Comparison of ENCODE assay signal across 12 cellular contexts in the genomic region with DNA sequence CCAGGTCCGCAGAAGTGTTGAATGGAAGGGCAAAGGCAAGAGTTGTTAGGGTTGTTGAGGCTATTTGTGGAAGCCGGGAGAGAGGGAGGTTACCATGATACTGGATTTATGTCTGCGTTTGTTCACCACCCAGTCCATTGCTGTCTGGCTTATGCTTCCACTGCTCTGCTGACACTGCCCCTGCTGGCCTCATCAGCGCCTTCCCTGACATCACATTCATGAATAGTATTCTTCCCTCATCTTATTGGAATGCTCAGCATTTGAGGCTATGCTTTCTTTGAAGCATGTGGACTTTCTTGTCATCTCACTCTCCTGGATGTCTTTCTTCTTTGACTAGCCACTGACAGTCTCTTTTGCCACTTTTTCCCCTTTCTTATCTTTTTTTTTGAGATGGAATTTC. TPM values are rescaled to one million over a fixed set of nuclear protein-coding genes. Genes with fewer than 3 reads are reported as not detected.
DNase-seq lines count a peak whose midpoint lies in the region; ATAC-seq and TF ChIP-seq lines count a peak whose summit lies in the region.
"Had no signal": no experiment of that assay in that cellular context is flagged by ENCODE, and none has a peak within 500 bp of the region (broad histone marks: within the 10 kb centered on the region; RNA-seq: fewer than 3 reads in every experiment).

No MANE protein-coding gene starts in this region.

- no peak overlapping the region for H2BK5ac ChIP-seq in trophoblast cell (ENCODE audit: low read depth, low read length, poor library complexity)

- peak overlapping the region; percentile 81 for H3K27ac ChIP-seq in trophoblast cell (ENCODE audit: low read depth, low read length)
- H3K27ac ChIP-seq: right lobe of liver had no signal

- intact Hi-C loops in lower leg skin (cut with DNase I; ENCODE audit: low total_unique reads): no loop called here

- H3K4me3 ChIP-seq in fibroblast of villous mesenchyme (ENCODE audit: low read depth, low read length) (no peak overlapping the region), trophoblast cell (ENCODE audit: low read depth, low read length) (no peak overlapping the region), lower leg skin (ENCODE audit: low read depth, poor library complexity, severe bottlenecking) (no peak overlapping the region)
- H3K4me3 ChIP-seq: right lobe of liver had no signal

- no CpG with 5 or more reads among the region's 4 CpGs for WGBS in trophoblast cell (ENCODE audit: extremely low coverage, insufficient coverage, insufficient read length)
- 85 to 91% methylated on average over 4 of the region's 4 CpGs for WGBS in lower leg skin, 2 donors

- peaks cover 2 to 5% of the 10 kb centered on the region in 2 experiments for H3K4me1 ChIP-seq in trophoblast cell (ENCODE audit: control insufficient read depth in 1 of 2, insufficient read depth in 2 of 2, low read length in 2 of 2)
- H3K4me1 ChIP-seq: right lobe of liver had no signal

- H2AK5ac ChIP-seq in trophoblast cell (ENCODE audit: low read length): no peak overlapping the region

- peak overlapping the region; percentile 51 for H4K91ac ChIP-seq in trophoblast cell (ENCODE audit: low read depth, low read length)

- H3K14ac ChIP-seq in trophoblast cell (ENCODE audit: low read length): no peak overlapping the region

- no peaks in the 10 kb centered on the region for H3K79me2 ChIP-seq in trophoblast cell (ENCODE audit: control insufficient read depth, insufficient read depth, low read length, poor library complexity)

- no peak overlapping the region for H4K12ac ChIP-seq in trophoblast cell (ENCODE audit: low read depth, low read length)

- DNase-seq in ELR (ENCODE audit: low read depth) (peak; percentile 52), fibroblast of villous mesenchyme (ENCODE audit: low read depth) (peak; percentile 62), trophoblast cell (peak; percentile 28 to 68), erythroblast (lab: John Stamatoyannopoulos, UW) (no peak), lower leg skin (ENCODE audit: low spot score in 2 of 2) (no peak)
- DNase-seq: activated T-cell treated with anti-CD3 and anti-CD28 coated beads, Interleukin-2, amount 50 U/mL, for 72 hours; aorta; CD8-positive, alpha-beta T cell; right lobe of liver had no signal

- H3K27me3 ChIP-seq in trophoblast cell (ENCODE audit: insufficient read depth, low read length): no peaks in the 10 kb centered on the region
- H3K27me3 ChIP-seq: right lobe of liver had no signal

- TF ChIP-seq CTCF in fibroblast of villous mesenchyme (IDR thresholded peaks at IDR 0.05; ENCODE audit: insufficient read depth, low read depth, low read length) (peak; percentile 18), lower leg skin (IDR thresholded peaks at IDR 0.05) (no peak)

- no peaks in the 10 kb centered on the region for H3K9me3 ChIP-seq in trophoblast cell (ENCODE audit: insufficient read depth, low read depth, low read length)
- H3K9me3 ChIP-seq: right lobe of liver had no signal

- H2AFZ ChIP-seq in trophoblast cell (ENCODE audit: insufficient read depth, low read length, poor library complexity): no peak overlapping the region

- no peak overlapping the region for H3K4ac ChIP-seq in trophoblast cell (ENCODE audit: low read depth, low read length)

- H3K4me2 ChIP-seq in trophoblast cell (ENCODE audit: low read length): no peak overlapping the region

- no peak overlapping the region for H2BK120ac ChIP-seq in trophoblast cell (ENCODE audit: insufficient read depth, low read length, poor library complexity)

- no peaks in the 10 kb centered on the region for H3K79me1 ChIP-seq in trophoblast cell (ENCODE audit: low read length)

- no peak overlapping the region for H3K18ac ChIP-seq in trophoblast cell (ENCODE audit: low read length)

- no peak for TF ChIP-seq POLR2A in erythroblast (IDR thresholded peaks at IDR 0.05; ENCODE audit: low read length)
- TF ChIP-seq POLR2A in lower leg skin (IDR thresholded peaks at IDR 0.05): no peak

- H3K23ac ChIP-seq in trophoblast cell (ENCODE audit: low read length): no peak overlapping the region

- peak; percentile 96 for ATAC-seq in SK-N-SH treated with all-trans-retinoic acid at 6 μM for 48 hours
- ATAC-seq in GM18519 (IDR thresholded peaks at IDR 0.05; ENCODE audit: low FRiP score, unreplicated experiment): no peak
- no peak for ATAC-seq in HG02870 (IDR thresholded peaks at IDR 0.05; ENCODE audit: unreplicated experiment)
- ATAC-seq: activated T-cell treated with anti-CD3 and anti-CD28 coated beads, Interleukin-2, amount 50 U/mL, for 72 hours; CD8-positive, alpha-beta T cell had no signal

- peaks cover 31 to 43% of the 10 kb centered on the region in 2 experiments for H3K36me3 ChIP-seq in trophoblast cell (ENCODE audit: control insufficient read depth in 1 of 2, insufficient read depth in 2 of 2, low read length in 2 of 2)

- H3K9ac ChIP-seq in trophoblast cell (ENCODE audit: low read length): no peak overlapping the region

- H4K8ac ChIP-seq in trophoblast cell (ENCODE audit: low read depth, low read length): no peak overlapping the region

- H2BK12ac ChIP-seq in trophoblast cell (ENCODE audit: low read length): no peak overlapping the region

TF ChIP-seq in SK-N-SH treated with all-trans-retinoic acid at 6 μM for 48 hours, 23 proteins besides CTCF, POLR2A, EP300 and RAD21:
- TF ChIP-seq OSR1 (CRISPR knock-in tag; IDR thresholded peaks at IDR 0.05) (no peak), BACH2 (CRISPR knock-in tag; IDR thresholded peaks at IDR 0.05; ENCODE audit: borderline replicate concordance) (no peak), SNAI2 (CRISPR knock-in tag; IDR thresholded peaks at IDR 0.05) (no peak), PPARA (CRISPR knock-in tag; IDR thresholded peaks at IDR 0.05; ENCODE audit: borderline replicate concordance) (no peak), CSDC2 (CRISPR knock-in tag; IDR thresholded peaks at IDR 0.05) (no peak), ESRRG (CRISPR knock-in tag; IDR thresholded peaks at IDR 0.05) (no peak)
- TF ChIP-seq, protein P1, sequence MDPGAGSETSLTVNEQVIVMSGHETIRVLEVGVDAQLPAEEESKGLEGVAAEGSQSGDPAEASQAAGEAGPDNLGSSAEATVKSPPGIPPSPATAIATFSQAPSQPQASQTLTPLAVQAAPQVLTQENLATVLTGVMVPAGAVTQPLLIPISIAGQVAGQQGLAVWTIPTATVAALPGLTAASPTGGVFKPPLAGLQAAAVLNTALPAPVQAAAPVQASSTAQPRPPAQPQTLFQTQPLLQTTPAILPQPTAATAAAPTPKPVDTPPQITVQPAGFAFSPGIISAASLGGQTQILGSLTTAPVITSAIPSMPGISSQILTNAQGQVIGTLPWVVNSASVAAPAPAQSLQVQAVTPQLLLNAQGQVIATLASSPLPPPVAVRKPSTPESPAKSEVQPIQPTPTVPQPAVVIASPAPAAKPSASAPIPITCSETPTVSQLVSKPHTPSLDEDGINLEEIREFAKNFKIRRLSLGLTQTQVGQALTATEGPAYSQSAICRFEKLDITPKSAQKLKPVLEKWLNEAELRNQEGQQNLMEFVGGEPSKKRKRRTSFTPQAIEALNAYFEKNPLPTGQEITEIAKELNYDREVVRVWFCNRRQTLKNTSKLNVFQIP (CRISPR knock-in tag; IDR thresholded peaks at IDR 0.05; ENCODE audit: borderline replicate concordance, low read depth): no peak

RNA-seq across cellular contexts. Expression of a gene that starts 10.3 kb away (rescaled TPM):
- 39.9 and 49.2 TPM in 2 replicates for total RNA-seq in fibroblast of villous mesenchyme
- polyA plus RNA-seq in trophoblast cell (2013): 15.0 and 17.0 TPM in 2 replicates
- total RNA-seq in lower leg skin: 10 to 100 TPM; 22.6 to 32.1 (median 28.0) TPM

RNA-seq across cellular contexts. Expression of a gene that starts 44.3 kb away (rescaled TPM):
- 10.4 and 11.0 TPM in 2 replicates for total RNA-seq in fibroblast of villous mesenchyme
- 14.1 and 15.3 TPM in 2 replicates for polyA plus RNA-seq in trophoblast cell (2013)
- 1 to 10 TPM; 5.3 to 7.1 (median 6.7) TPM for total RNA-seq in lower leg skin
- total RNA-seq: CD8-positive, alpha-beta T cell had no signal

Comparison
In these comparisons a context has a peak if more than half of its experiments do, and no peak if none do; other contexts are left out.
1. DNase-seq: peak in ELR (single experiment), fibroblast of villous mesenchyme (single experiment) and trophoblast cell (2 of 2); none in erythroblast (0 of 2) and lower leg skin (0 of 2).